Comparison of ENCODE assay signal across 7 cellular contexts in the genomic region with DNA sequence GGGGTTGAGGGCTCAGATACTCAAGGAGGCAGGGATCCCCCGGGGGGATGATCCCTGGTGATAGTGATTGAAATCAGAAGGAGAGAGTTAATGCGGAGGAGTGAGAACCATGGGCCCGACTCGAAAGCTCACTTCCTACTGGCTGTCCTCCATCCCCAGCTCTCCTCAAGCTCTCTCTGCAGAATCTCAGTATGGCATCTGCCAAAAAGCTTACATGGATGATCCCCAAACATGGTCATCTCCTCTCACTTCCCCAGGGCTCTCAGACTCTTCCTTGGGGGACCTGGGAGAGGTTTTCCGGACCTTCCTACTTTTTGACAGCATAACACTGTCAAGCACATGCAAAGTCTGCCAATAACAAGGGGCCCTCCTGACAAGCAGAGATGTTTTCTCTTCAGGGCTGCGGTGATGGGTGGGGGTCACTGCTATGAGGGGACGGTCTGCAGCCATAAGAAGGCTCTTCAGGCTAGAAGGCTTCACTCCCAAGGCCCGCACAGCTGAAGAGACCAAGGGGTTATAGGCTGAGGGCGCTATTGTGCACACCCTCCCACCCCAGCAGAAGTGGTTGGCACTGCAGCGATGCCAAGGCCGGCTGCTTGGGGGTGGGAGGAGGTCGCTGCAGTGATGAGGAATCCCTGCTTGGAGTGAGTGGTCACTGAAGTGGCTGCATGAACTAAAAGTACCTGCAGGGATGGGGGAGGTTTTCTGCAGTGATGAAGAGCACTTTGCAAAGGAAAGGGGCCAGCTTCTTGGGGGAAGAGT. TPM values are rescaled to one million over a fixed set of nuclear protein-coding genes. Genes with fewer than 3 reads are reported as not detected.
DNase-seq lines count a peak whose midpoint lies in the region; ATAC-seq and TF ChIP-seq lines count a peak whose summit lies in the region.

No MANE protein-coding gene starts in this region.

- H2AK5ac ChIP-seq in H9 (ENCODE audit: insufficient read length, low read length) = no peak overlapping the region

- H2BK5ac ChIP-seq in H9 (ENCODE audit: insufficient read length, low read length) = no peak overlapping the region

- H2BK120ac ChIP-seq in H9 (ENCODE audit: low read depth, low read length, poor library complexity, severe bottlenecking) = no peak overlapping the region

- no peak overlapping the region for H3K23ac ChIP-seq in H9 (ENCODE audit: insufficient read length, low read depth, low read length)

- no peak overlapping the region for H4K91ac ChIP-seq in H9 (ENCODE audit: insufficient read length, low read depth, low read length)

- H3K27me3 Mint-ChIP-seq in CD4-positive, alpha-beta memory T cell = peaks cover 43 to 46% of the 10 kb centered on the region in 2 donors
- H3K27me3 Mint-ChIP-seq in H9 (ENCODE audit: low read depth) (peaks cover 76% of the 10 kb centered on the region), nephron progenitor cell (ENCODE audit: low read depth, poor library complexity) (peaks cover 93% of the 10 kb centered on the region)

- H3K56ac ChIP-seq in H9 (ENCODE audit: insufficient read length, low read depth, low read length) = no peak overlapping the region

- H3K4ac ChIP-seq in H9 (ENCODE audit: low read depth, low read length) = no peak overlapping the region

- peaks cover 0 to 3% (median 0%) of the 10 kb centered on the region in 8 donors for H3K9me3 Mint-ChIP-seq in CD4-positive, alpha-beta memory T cell
- no peaks in the 10 kb centered on the region for H3K9me3 Mint-ChIP-seq in H9
- no peaks in the 10 kb centered on the region for H3K9me3 Mint-ChIP-seq in nephron progenitor cell

- TF ChIP-seq CTCF in H9 (conservative IDR thresholded peaks at IDR 0.05) (no peak), astrocyte of the cerebellum (IDR thresholded peaks at IDR 0.05; ENCODE audit: low read depth, low read length, missing control alignments) (no peak), nephron progenitor cell (IDR thresholded peaks at IDR 0.05) (no peak)

- no peak overlapping the region for H2BK20ac ChIP-seq in H9 (ENCODE audit: low read depth, low read length, poor library complexity, severe bottlenecking)

- no peak overlapping the region for H4K5ac ChIP-seq in H9 (ENCODE audit: insufficient read length, low read depth, low read length)

- peaks cover 15% of the 10 kb centered on the region for H3K23me2 ChIP-seq in H9 (ENCODE audit: insufficient read length, low read depth, low read length, poor library complexity, severe bottlenecking)

- H3K79me2 ChIP-seq in H9 (ENCODE audit: insufficient read depth, low read length) = no peaks in the 10 kb centered on the region

- peak overlapping the region; percentile 65 for H3K4me2 ChIP-seq in H9 (ENCODE audit: insufficient read depth, insufficient read length, low read length)

- no peak overlapping the region for H4K8ac ChIP-seq in H9 (replicated peaks; ENCODE audit: insufficient read length, low read depth, low read length)

- H3K27ac ChIP-seq in CD4-positive, alpha-beta memory T cell (ENCODE audit: low read depth, low read length) = no peak overlapping the region
- H3K27ac ChIP-seq in H9 (ENCODE audit: insufficient read length, low read depth, low read length) = no peak overlapping the region

- H3K36me3 ChIP-seq in CD4-positive, alpha-beta memory T cell (ENCODE audit: insufficient read depth, low read length) = no peaks in the 10 kb centered on the region

- intact Hi-C loops in CD4-positive, alpha-beta memory T cell (cut with micrococcal nuclease) = loop anchor here (5.0 kb wide), 1 partner anchor 41 kb away; a partner anchor contains a TSS

- H3T11ph ChIP-seq in H9 (ENCODE audit: low read length) = no peak overlapping the region

- no peak overlapping the region for H2BK15ac ChIP-seq in H9 (ENCODE audit: low read depth, low read length)

- H3K9me3 ChIP-seq in CD4-positive, alpha-beta memory T cell (ENCODE audit: control insufficient read depth in 1 of 2, low read length in 2 of 2) = no peaks in the 10 kb centered on the region
- H3K9me3 ChIP-seq in H9 (ENCODE audit: control insufficient read depth, low read depth, low read length) = no peaks in the 10 kb centered on the region

- H2AFZ ChIP-seq in H9 (ENCODE audit: low read length) = no peak overlapping the region

- WGBS in H9 (ENCODE audit: extremely low coverage, insufficient read length, low lambda C conversion rate) = no CpG with 5 or more reads among the region's 12 CpGs

- peak overlapping the region in 1 of 7 donors; percentile 76 for H3K27ac Mint-ChIP-seq in CD4-positive, alpha-beta memory T cell
- H3K27ac Mint-ChIP-seq in H9 (no peak overlapping the region), nephron progenitor cell (no peak overlapping the region)

- POLR2A ChIA-PET in CD4-positive, alpha-beta memory T cell (lab: Charles Lee; ENCODE audit: partially characterized antibody) = interaction anchor here (0.8 to 1.7 kb wide), 2 partner anchors 11 to 21 kb away, joined by 3 to 8 read pairs; a partner anchor contains a TSS

- peaks cover 11% of the 10 kb centered on the region for H3K4me1 ChIP-seq in CD4-positive, alpha-beta memory T cell (ENCODE audit: insufficient read depth, low read length)
- H3K4me1 ChIP-seq in H9 (ENCODE audit: insufficient read depth, low read length) = no peaks in the 10 kb centered on the region

- no peak overlapping the region for H3K9ac ChIP-seq in H9 (ENCODE audit: extremely low read depth, insufficient read length, low read length)

- CTCF ChIA-PET in CD4-positive, alpha-beta memory T cell (lab: Charles Lee; ENCODE audit: partially characterized antibody) = interaction anchor here (0.8 to 5.4 kb wide), 16 partner anchors 9 to 222 kb away, joined by 3 to 76 read pairs (median 8); a partner anchor contains a TSS

- H3K4me3 ChIP-seq in CD4-positive, alpha-beta memory T cell (ENCODE audit: low read length in 2 of 2) = no peak overlapping the region
- H3K4me3 ChIP-seq in astrocyte of the cerebellum (ENCODE audit: low read depth, low read length) = peak overlapping the region; percentile 33

- peak overlapping the region; percentile 28 to 76 (median 66) for H3K4me3 Mint-ChIP-seq in CD4-positive, alpha-beta memory T cell
- H3K4me3 Mint-ChIP-seq in H9 = peak overlapping the region; percentile 57 to 77
- H3K4me3 Mint-ChIP-seq in nephron progenitor cell = peak overlapping the region; percentile 64

- no peaks in the 10 kb centered on the region for H3K36me3 Mint-ChIP-seq in CD4-positive, alpha-beta memory T cell
- H3K36me3 Mint-ChIP-seq in H9 (ENCODE audit: insufficient read depth in 1 of 3, low read depth in 3 of 3) (no peaks in the 10 kb centered on the region), nephron progenitor cell (ENCODE audit: low read depth) (no peaks in the 10 kb centered on the region)

- H2BK12ac ChIP-seq in H9 (ENCODE audit: insufficient read length, low read depth, low read length) = no peak overlapping the region

- peaks cover 5 to 17% (median 7%) of the 10 kb centered on the region in 4 donors for H3K4me1 Mint-ChIP-seq in CD4-positive, alpha-beta memory T cell
- H3K4me1 Mint-ChIP-seq in H9 (peaks cover 2 to 6% of the 10 kb centered on the region in 2 experiments), nephron progenitor cell (peaks cover 8% of the 10 kb centered on the region)

- no peaks in the 10 kb centered on the region for H3K79me1 ChIP-seq in H9 (ENCODE audit: insufficient read depth, low read depth, low read length, poor library complexity, severe bottlenecking)

- in situ Hi-C loops in astrocyte of the cerebellum (cut with HindIII; ENCODE audit: low sequenced_read_pairs) = loop anchor here (25.0 kb wide), 1 partner anchor 341 kb away; a partner anchor contains a TSS

- ATAC-seq in GM21619 (IDR thresholded peaks at IDR 0.05; ENCODE audit: unreplicated experiment) = no peak

- no peak overlapping the region for H3K14ac ChIP-seq in H9 (ENCODE audit: insufficient read depth, low read length)

- peaks cover 34% of the 10 kb centered on the region for H3K27me3 ChIP-seq in CD4-positive, alpha-beta memory T cell (ENCODE audit: insufficient read depth, low read length)
- peaks cover 37% of the 10 kb centered on the region for H3K27me3 ChIP-seq in H9 (ENCODE audit: insufficient read depth, low read length)

- H4K20me1 ChIP-seq in H9 (ENCODE audit: control insufficient read depth, insufficient read depth, insufficient read length) = no peaks in the 10 kb centered on the region

- no peak for DNase-seq in CD4-positive, alpha-beta memory T cell
- DNase-seq in H9 (no peak), astrocyte of the cerebellum (ENCODE audit: low read depth) (no peak), nephron progenitor cell (no peak), DMS 273 treated with DMSO at 0.1 percent for 48 hours (lab: John Stamatoyannopoulos, UW) (no peak)
- DNase-seq in stimulated activated CD4-positive, alpha-beta T cell treated with anti-CD3 and anti-CD28 coated beads, Interleukin-4, amount 100 ng/mL, for 4 hours = no peak

- H3K18ac ChIP-seq in H9 (ENCODE audit: insufficient read length, low read depth, low read length) = no peak overlapping the region

RNA-seq across cellular contexts. Expression of a gene that starts 0.8 kb away (rescaled TPM):
- total RNA-seq in CD4-positive, alpha-beta memory T cell = not detected
- under 1 TPM in 1 of 2 donors, not detected in 1; 0.38 TPM for polyA plus RNA-seq in CD4-positive, alpha-beta memory T cell
- 2.7 TPM in 2 replicates for total RNA-seq in H9 (2021)

RNA-seq across cellular contexts. Expression of a gene that starts 20.2 kb away (rescaled TPM):
- 10 to 100 TPM; 37.5 to 40.6 TPM for total RNA-seq in CD4-positive, alpha-beta memory T cell
- 10 to 100 TPM; 56.5 to 67.8 TPM for polyA plus RNA-seq in CD4-positive, alpha-beta memory T cell
- 54.1 and 62.2 TPM in 2 replicates for total RNA-seq in H9 (2021)

RNA-seq across cellular contexts. Expression of a gene that starts 20.9 kb away (rescaled TPM):
- total RNA-seq in CD4-positive, alpha-beta memory T cell = 1 to 10 TPM; 1.7 to 2.1 TPM
- polyA plus RNA-seq in CD4-positive, alpha-beta memory T cell = 1 to 10 TPM; 3.8 to 4.6 TPM
- total RNA-seq in H9 (2021) = 8.1 and 9.8 TPM in 2 replicates

RNA-seq across cellular contexts. Expression of a gene that starts 32.8 kb away (rescaled TPM):
- under 1 TPM in 1 of 2 experiments, not detected in 1; 0.25 TPM for total RNA-seq in CD4-positive, alpha-beta memory T cell
- polyA plus RNA-seq in CD4-positive, alpha-beta memory T cell = not detected
- 12.6 and 13.9 TPM in 2 replicates for total RNA-seq in H9 (2021)

RNA-seq across cellular contexts. Expression of a gene that starts 42.6 kb away (rescaled TPM):
- total RNA-seq in CD4-positive, alpha-beta memory T cell = 100 to 1,000 TPM; 122 to 124 TPM
- 10 to 100 TPM; 32.0 to 55.1 TPM for polyA plus RNA-seq in CD4-positive, alpha-beta memory T cell
- 56.1 and 58.4 TPM in 2 replicates for total RNA-seq in H9 (2021)
